In genomic region chr9:122506964-122507363, GRCh38 we compare ENCODE assay signal across 40 cellular contexts. TPM values are rescaled to one million over a fixed set of nuclear protein-coding genes. Genes with fewer than 3 reads are reported as not detected.
"Had no signal": no experiment of that assay in that cellular context is flagged by ENCODE, and none has a peak within 500 bp of the region (broad histone marks: within the 10 kb centered on the region; RNA-seq: fewer than 3 reads in every experiment).

No MANE protein-coding gene starts in this region.

- H3K9me3 ChIP-seq: adrenal gland, ascending aorta, body of pancreas, breast epithelium had no signal

- DNase-seq: activated effector memory CD4-positive, alpha-beta T cell treated with anti-CD3 and anti-CD28 coated beads, Interleukin-2, amount 50 U/mL, for 16 hours; activated effector memory CD4-positive, alpha-beta T cell treated with Interleukin-2 at 50 U/mL for 16 hours; activated gamma-delta T cell; activated gamma-delta T cell treated with Interleukin-2 at 50 U/mL for 16 hours; activated naive CD4-positive, alpha-beta T cell; activated naive CD4-positive, alpha-beta T cell treated with anti-CD3 and anti-CD28 coated beads for 36 hours; activated naive CD4-positive, alpha-beta T cell treated with anti-CD3 and anti-CD28 coated beads, Interleukin-2, amount 10 ng/mL, durations not matched to agents 7 days and 5 days; activated naive CD4-positive, alpha-beta T cell treated with anti-CD3 and anti-CD28 coated beads, Interleukin-2, amount 50 U/mL, for 16 hours; activated naive CD4-positive, alpha-beta T cell treated with Interleukin-2 at 50 U/mL for 16 hours; activated naive CD8-positive, alpha-beta T cell treated with anti-CD3 and anti-CD28 coated beads for 36 hours; activated naive CD8-positive, alpha-beta T cell treated with anti-CD3 and anti-CD28 coated beads, Interleukin-2, amount 10 ng/mL, durations not matched to agents 7 days and 5 days; activated naive CD8-positive, alpha-beta T cell treated with anti-CD3 and anti-CD28 coated beads, Interleukin-2, amount 50 U/mL, for 24 hours; activated T-cell treated with anti-CD3 and anti-CD28 coated beads, Interleukin-2, amount 50 U/mL, for 1 hour; activated T-cell treated with anti-CD3 and anti-CD28 coated beads, Interleukin-2, amount 50 U/mL, for 24 hours; activated T-cell treated with anti-CD3 and anti-CD28 coated beads, Interleukin-2, amount 50 U/mL, for 4 hours; activated T-cell treated with anti-CD3 and anti-CD28 coated beads, Interleukin-2, amount 50 U/mL, for 48 hours; activated T-cell treated with anti-CD3 and anti-CD28 coated beads, Interleukin-2, amount 50 U/mL, for 72 hours; adrenal gland; amniotic stem cell; amygdala; anterior cingulate cortex; aorta; body of pancreas; brain microvascular endothelial cell; caudate nucleus; central memory CD4-positive, alpha-beta T cell; cerebellar nuclear complex had no signal

- ATAC-seq: activated naive CD4-positive, alpha-beta T cell treated with anti-CD3 and anti-CD28 coated beads, Interleukin-2, amount 50 U/mL, for 72 hours; activated naive CD8-positive, alpha-beta T cell treated with anti-CD3 and anti-CD28 coated beads, Interleukin-2, amount 50 U/mL, for 24 hours; activated T-cell treated with anti-CD3 and anti-CD28 coated beads, Interleukin-2, amount 50 U/mL, for 4 hours; activated T-cell treated with anti-CD3 and anti-CD28 coated beads, Interleukin-2, amount 50 U/mL, for 72 hours; activated T-helper 17 cell treated with anti-CD3 and anti-CD28 coated beads, Interleukin-2, amount 50 U/mL, for 72 hours; body of pancreas had no signal

- H3K27ac ChIP-seq: adrenal gland, ascending aorta, body of pancreas, brain microvascular endothelial cell, breast epithelium, cardiac muscle cell had no signal

- H3K4me1 ChIP-seq: adrenal gland, ascending aorta, body of pancreas, breast epithelium had no signal

- H3K4me3 ChIP-seq: adrenal gland, ascending aorta, body of pancreas, breast epithelium, cardiac muscle cell had no signal

- H3K27me3 ChIP-seq: adrenal gland, ascending aorta, body of pancreas, brain microvascular endothelial cell, breast epithelium, cardiac muscle cell had no signal

- FAIRE-seq: astrocyte, bronchial epithelial cell had no signal

- H3K36me3 ChIP-seq: adrenal gland, ascending aorta, brain microvascular endothelial cell, breast epithelium, cardiac muscle cell had no signal

RNA-seq across cellular contexts. Expression of gene OR1J2, which starts 3.6 kb away (rescaled TPM):
- total RNA-seq: activated naive CD4-positive, alpha-beta T cell treated with anti-CD3 and anti-CD28 coated beads for 36 hours; activated naive CD8-positive, alpha-beta T cell treated with anti-CD3 and anti-CD28 coated beads, Interleukin-2, amount 10 ng/mL, durations not matched to agents 7 days and 5 days; activated T-cell treated with anti-CD3 and anti-CD28 coated beads, Interleukin-2, amount 50 U/mL, for 4 hours; activated T-cell treated with anti-CD3 and anti-CD28 coated beads, Interleukin-2, amount 50 U/mL, for 72 hours; activated T-helper 1 cell treated with anti-CD3 and anti-CD28 coated beads, Interleukin-12 subunit alpha, Interleukin-12 subunit beta, Interleukin-2, Interleukin-4 antibody, amounts not matched to agents 30 ng/mL and 10 ng/mL and 1 ng/mL, durations not matched to agents 14 hours and 24 hours and 36 hours; activated T-helper 17 cell treated with anti-CD3 and anti-CD28 coated beads, Interleukin-2, amount 50 U/mL, for 72 hours; activated T-helper 2 cell treated with anti-CD3 and anti-CD28 coated beads, Interferon-gamma antibody, Interleukin-2, Interleukin-4, amounts not matched to agents 10 μg/mL and 5 μg/mL and 100 μg/mL, durations not matched to agents 14 hours and 24 hours and 36 hours; adrenal gland; aorta; ascending aorta; astrocyte; body of pancreas; breast epithelium; bronchial epithelial cell; cardiac muscle cell; cardiac septum; cerebellum; chondrocyte had no signal
- polyA plus RNA-seq: adipose tissue, adrenal gland, aorta, cardiac muscle cell had no signal

RNA-seq across cellular contexts. Expression of gene OR1J4, which starts 12.0 kb away (rescaled TPM):
- total RNA-seq: activated naive CD4-positive, alpha-beta T cell treated with anti-CD3 and anti-CD28 coated beads for 36 hours; activated naive CD8-positive, alpha-beta T cell treated with anti-CD3 and anti-CD28 coated beads for 36 hours; activated T-cell treated with anti-CD3 and anti-CD28 coated beads, Interleukin-2, amount 50 U/mL, for 4 hours; activated T-helper 1 cell treated with anti-CD3 and anti-CD28 coated beads, Interleukin-12 subunit alpha, Interleukin-12 subunit beta, Interleukin-2, Interleukin-4 antibody, amounts not matched to agents 30 ng/mL and 10 ng/mL and 1 ng/mL, durations not matched to agents 14 hours and 24 hours and 36 hours; activated T-helper 17 cell treated with anti-CD3 and anti-CD28 coated beads, Interleukin-2, amount 50 U/mL, for 72 hours; activated T-helper 2 cell treated with anti-CD3 and anti-CD28 coated beads, Interferon-gamma antibody, Interleukin-2, Interleukin-4, amounts not matched to agents 10 μg/mL and 5 μg/mL and 100 μg/mL, durations not matched to agents 14 hours and 24 hours and 36 hours; adrenal gland; aorta; ascending aorta; astrocyte; body of pancreas; breast epithelium; bronchial epithelial cell; cardiac muscle cell; cardiac septum; cerebellum; chondrocyte had no signal
- polyA plus RNA-seq: adipose tissue, adrenal gland, aorta, cardiac muscle cell had no signal

RNA-seq across cellular contexts. Expression of gene OR1N1, which starts 20.1 kb away (rescaled TPM):
- total RNA-seq: activated naive CD4-positive, alpha-beta T cell treated with anti-CD3 and anti-CD28 coated beads for 36 hours; activated naive CD4-positive, alpha-beta T cell treated with anti-CD3 and anti-CD28 coated beads, Interleukin-2, amount 50 U/mL, for 72 hours; activated naive CD8-positive, alpha-beta T cell treated with anti-CD3 and anti-CD28 coated beads for 36 hours; activated naive CD8-positive, alpha-beta T cell treated with anti-CD3 and anti-CD28 coated beads, Interleukin-2, amount 10 ng/mL, durations not matched to agents 7 days and 5 days; activated T-cell treated with anti-CD3 and anti-CD28 coated beads, Interleukin-2, amount 50 U/mL, for 4 hours; activated T-cell treated with anti-CD3 and anti-CD28 coated beads, Interleukin-2, amount 50 U/mL, for 72 hours; activated T-helper 1 cell treated with anti-CD3 and anti-CD28 coated beads, Interleukin-12 subunit alpha, Interleukin-12 subunit beta, Interleukin-2, Interleukin-4 antibody, amounts not matched to agents 30 ng/mL and 10 ng/mL and 1 ng/mL, durations not matched to agents 14 hours and 24 hours and 36 hours; activated T-helper 17 cell treated with anti-CD3 and anti-CD28 coated beads, Interleukin-2, amount 50 U/mL, for 72 hours; activated T-helper 2 cell treated with anti-CD3 and anti-CD28 coated beads, Interferon-gamma antibody, Interleukin-2, Interleukin-4, amounts not matched to agents 10 μg/mL and 5 μg/mL and 100 μg/mL, durations not matched to agents 14 hours and 24 hours and 36 hours; adrenal gland; aorta; ascending aorta; astrocyte; body of pancreas; breast epithelium; bronchial epithelial cell; cardiac muscle cell; cardiac septum; cerebellum; chondrocyte had no signal
- polyA plus RNA-seq: adipose tissue, adrenal gland, aorta, cardiac muscle cell had no signal

RNA-seq across cellular contexts. Expression of gene OR1J1, which starts 29.2 kb away (rescaled TPM):
- total RNA-seq: activated naive CD4-positive, alpha-beta T cell treated with anti-CD3 and anti-CD28 coated beads for 36 hours; activated naive CD4-positive, alpha-beta T cell treated with anti-CD3 and anti-CD28 coated beads, Interleukin-2, amount 50 U/mL, for 72 hours; activated naive CD8-positive, alpha-beta T cell treated with anti-CD3 and anti-CD28 coated beads for 36 hours; activated naive CD8-positive, alpha-beta T cell treated with anti-CD3 and anti-CD28 coated beads, Interleukin-2, amount 10 ng/mL, durations not matched to agents 7 days and 5 days; activated T-cell treated with anti-CD3 and anti-CD28 coated beads, Interleukin-2, amount 50 U/mL, for 4 hours; activated T-cell treated with anti-CD3 and anti-CD28 coated beads, Interleukin-2, amount 50 U/mL, for 72 hours; activated T-helper 1 cell treated with anti-CD3 and anti-CD28 coated beads, Interleukin-12 subunit alpha, Interleukin-12 subunit beta, Interleukin-2, Interleukin-4 antibody, amounts not matched to agents 30 ng/mL and 10 ng/mL and 1 ng/mL, durations not matched to agents 14 hours and 24 hours and 36 hours; activated T-helper 17 cell treated with anti-CD3 and anti-CD28 coated beads, Interleukin-2, amount 50 U/mL, for 72 hours; activated T-helper 2 cell treated with anti-CD3 and anti-CD28 coated beads, Interferon-gamma antibody, Interleukin-2, Interleukin-4, amounts not matched to agents 10 μg/mL and 5 μg/mL and 100 μg/mL, durations not matched to agents 14 hours and 24 hours and 36 hours; adrenal gland; aorta; ascending aorta; astrocyte; body of pancreas; breast epithelium; bronchial epithelial cell; cardiac muscle cell; cardiac septum; cerebellum; chondrocyte had no signal
- polyA plus RNA-seq: adrenal gland, aorta, cardiac muscle cell had no signal

RNA-seq across cellular contexts. Expression of gene OR1N2, which starts 45.9 kb away (rescaled TPM):
- total RNA-seq: activated naive CD4-positive, alpha-beta T cell treated with anti-CD3 and anti-CD28 coated beads for 36 hours; activated naive CD4-positive, alpha-beta T cell treated with anti-CD3 and anti-CD28 coated beads, Interleukin-2, amount 50 U/mL, for 72 hours; activated naive CD8-positive, alpha-beta T cell treated with anti-CD3 and anti-CD28 coated beads for 36 hours; activated T-cell treated with anti-CD3 and anti-CD28 coated beads, Interleukin-2, amount 50 U/mL, for 4 hours; activated T-cell treated with anti-CD3 and anti-CD28 coated beads, Interleukin-2, amount 50 U/mL, for 72 hours; activated T-helper 1 cell treated with anti-CD3 and anti-CD28 coated beads, Interleukin-12 subunit alpha, Interleukin-12 subunit beta, Interleukin-2, Interleukin-4 antibody, amounts not matched to agents 30 ng/mL and 10 ng/mL and 1 ng/mL, durations not matched to agents 14 hours and 24 hours and 36 hours; activated T-helper 2 cell treated with anti-CD3 and anti-CD28 coated beads, Interferon-gamma antibody, Interleukin-2, Interleukin-4, amounts not matched to agents 10 μg/mL and 5 μg/mL and 100 μg/mL, durations not matched to agents 14 hours and 24 hours and 36 hours; adrenal gland; aorta; ascending aorta; astrocyte; body of pancreas; bronchial epithelial cell; cardiac muscle cell; cardiac septum; cerebellum; chondrocyte had no signal
- polyA plus RNA-seq: adipose tissue, adrenal gland, aorta, cardiac muscle cell had no signal
